Comparison of ENCODE assay signal across 33 cellular contexts in the genomic region with DNA sequence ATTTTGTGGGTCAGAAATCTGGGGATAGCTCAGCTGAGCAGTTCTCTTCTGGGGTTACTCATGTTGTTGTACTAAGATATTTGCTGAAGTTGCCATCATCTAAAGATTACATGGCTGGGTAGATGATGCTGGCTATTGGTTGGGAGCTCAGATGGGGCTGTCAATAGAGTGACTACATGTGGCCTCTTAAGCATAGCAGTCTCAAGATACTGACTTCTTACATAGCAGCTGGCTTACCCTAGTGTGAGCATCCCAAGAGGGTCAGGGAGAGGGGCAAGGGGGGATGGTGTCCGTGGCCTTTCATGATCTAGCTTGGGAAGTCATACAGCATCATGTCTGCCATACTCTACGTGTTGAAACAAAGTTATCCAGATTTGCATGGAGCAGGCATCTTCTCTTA.
DNase-seq lines count a peak whose midpoint lies in the region; ATAC-seq and TF ChIP-seq lines count a peak whose summit lies in the region.
"Had no signal": no experiment of that assay in that cellular context is flagged by ENCODE, and none has a peak within 500 bp of the region (broad histone marks: within the 10 kb centered on the region; RNA-seq: fewer than 3 reads in every experiment).

No MANE protein-coding gene starts in this region.

- no peaks in the 10 kb centered on the region for H3K9me3 ChIP-seq in endodermal cell (ENCODE audit: control insufficient read depth, low read length)
- no peaks in the 10 kb centered on the region for H3K9me3 ChIP-seq in esophagus muscularis mucosa
- H3K9me3 ChIP-seq in mesenchymal stem cell (ENCODE audit: control insufficient read depth, low read length) = no peaks in the 10 kb centered on the region
- H3K9me3 ChIP-seq: A549, BE2C, Caco-2 had no signal

- H3K4me1 ChIP-seq in endodermal cell (ENCODE audit: control insufficient read depth, insufficient read depth, low read length) = no peaks in the 10 kb centered on the region
- H3K4me1 ChIP-seq in esophagus muscularis mucosa = peaks cover 2 to 4% (median 4%) of the 10 kb centered on the region in 4 donors
- H3K4me1 ChIP-seq in mesenchymal stem cell (ENCODE audit: control insufficient read depth, insufficient read depth, low read depth, low read length) = peaks cover 1% of the 10 kb centered on the region
- H3K4me1 ChIP-seq: A549; BE2C; BLaER1; BLaER1 treated with 17β-estradiol and CSF1 and Interleukin-3, amounts not matched to agents 10 nM and 100 nM; Caco-2 had no signal

- H3K18ac ChIP-seq in mesenchymal stem cell (ENCODE audit: low read depth in 1 of 2, low read length in 2 of 2) = no peak overlapping the region

- H3K4ac ChIP-seq in mesenchymal stem cell (ENCODE audit: low read depth in 1 of 2, low read length in 2 of 2) = no peak overlapping the region

- H3K14ac ChIP-seq in mesenchymal stem cell (ENCODE audit: low read length in 2 of 2) = no peak overlapping the region

- H2BK5ac ChIP-seq in mesenchymal stem cell (ENCODE audit: low read depth, low read length, poor library complexity, severe bottlenecking) = no peak overlapping the region

- intact Hi-C loops in esophagus muscularis mucosa (cut with DNase I) = no loop called here

- no peak overlapping the region for H4K8ac ChIP-seq in mesenchymal stem cell (ENCODE audit: low read length)

- TF ChIP-seq POLR2A in esophagus muscularis mucosa (IDR thresholded peaks at IDR 0.05; ENCODE audit: low read depth) = no peak

- H3K27me3 ChIP-seq in endodermal cell (ENCODE audit: control insufficient read depth, insufficient read depth, low read length, poor library complexity, severe bottlenecking) (no peaks in the 10 kb centered on the region), esophagus muscularis mucosa (peaks cover 2 to 53% (median 9%) of the 10 kb centered on the region in 4 donors), mesenchymal stem cell (ENCODE audit: control insufficient read depth in 1 of 2, insufficient read depth in 1 of 2, low read length in 2 of 2) (peaks cover 0 to 10% of the 10 kb centered on the region in 2 experiments)
- H3K27me3 ChIP-seq: BLaER1; BLaER1 treated with 17β-estradiol and CSF1 and Interleukin-3, amounts not matched to agents 10 nM and 100 nM had no signal

- ATAC-seq in natural killer cell treated with Interleukin-12 subunit alpha and Interleukin-12 subunit beta and Interleukin-15 and Interleukin-18, amount 100 ng/mL, for 72 hours = no peak
- ATAC-seq: A549; CD8-positive, alpha-beta T cell had no signal

- H3K36me3 Mint-ChIP-seq in endodermal cell (ENCODE audit: low read depth) = no peaks in the 10 kb centered on the region
- H3K36me3 Mint-ChIP-seq in natural killer cell treated with Interleukin-12 subunit alpha and Interleukin-12 subunit beta and Interleukin-15 and Interleukin-18, amount 100 ng/mL, for 72 hours = peaks cover 7% of the 10 kb centered on the region
- H3K36me3 Mint-ChIP-seq: CD4-positive, alpha-beta memory T cell; CD4-positive, CD25-positive, alpha-beta regulatory T cell; CD8-positive, alpha-beta T cell had no signal

- DNase-seq in endodermal cell = peak; percentile 20
- peak; percentile 83 for DNase-seq in esophagus muscularis mucosa (ENCODE audit: extremely low spot score)
- no peak for DNase-seq in mesenchymal stem cell
- DNase-seq in natural killer cell treated with Interleukin-12 subunit alpha and Interleukin-12 subunit beta and Interleukin-15 and Interleukin-18, amount 100 ng/mL, for 72 hours (ENCODE audit: low spot score) = no peak
- no peak for DNase-seq in mesenteric fat pad (ENCODE audit: low spot score)
- DNase-seq in RKO (ENCODE audit: low spot score) = no peak
- DNase-seq: 8988T; ACHN; AML-193; BE2C; C1 segment of cervical spinal cord; Caco-2; Calu3; CD4-positive, alpha-beta memory T cell; CD4-positive, alpha-beta T cell; CD4-positive, CD25-positive, alpha-beta regulatory T cell; CD8-positive, alpha-beta memory T cell; CD8-positive, alpha-beta T cell; COR-L47; DMS 273 treated with DMSO at 0.1 percent for 48 hours; DMS153; DMS53; DMS79; DMS79 treated with DMSO at 0.1 percent for 48 hours; DND-41; EL had no signal

- peak overlapping the region; percentile 50 for H4K91ac ChIP-seq in mesenchymal stem cell (ENCODE audit: low read length)

- H3K27ac Mint-ChIP-seq in endodermal cell = no peak overlapping the region
- no peak overlapping the region for H3K27ac Mint-ChIP-seq in natural killer cell treated with Interleukin-12 subunit alpha and Interleukin-12 subunit beta and Interleukin-15 and Interleukin-18, amount 100 ng/mL, for 72 hours
- H3K27ac Mint-ChIP-seq: B cell; CD14-positive monocyte; CD4-positive, alpha-beta memory T cell; CD4-positive, alpha-beta T cell; CD4-positive, CD25-positive, alpha-beta regulatory T cell; CD8-positive, alpha-beta memory T cell; CD8-positive, alpha-beta T cell had no signal

- TF ChIP-seq EP300 in esophagus muscularis mucosa (IDR thresholded peaks at IDR 0.05) = no peak

- no peak overlapping the region for H3K23ac ChIP-seq in mesenchymal stem cell (ENCODE audit: low read length in 2 of 2)

- H2AFZ ChIP-seq in mesenchymal stem cell (ENCODE audit: low read depth, low read length) = no peak overlapping the region

- no peaks in the 10 kb centered on the region for H3K9me3 Mint-ChIP-seq in endodermal cell
- H3K9me3 Mint-ChIP-seq in natural killer cell treated with Interleukin-12 subunit alpha and Interleukin-12 subunit beta and Interleukin-15 and Interleukin-18, amount 100 ng/mL, for 72 hours = peaks cover 3% of the 10 kb centered on the region
- H3K9me3 Mint-ChIP-seq: CD4-positive, alpha-beta T cell; CD8-positive, alpha-beta T cell had no signal

- H2BK15ac ChIP-seq in mesenchymal stem cell (ENCODE audit: low read depth, poor library complexity, severe bottlenecking) = no peak overlapping the region

- H3K27ac ChIP-seq in endodermal cell (ENCODE audit: low read depth, low read length) (no peak overlapping the region), esophagus muscularis mucosa (replicated peaks in 1 of 4) (no peak overlapping the region), mesenchymal stem cell (ENCODE audit: low read length, poor library complexity, severe bottlenecking) (no peak overlapping the region)
- H3K27ac ChIP-seq: 22Rv1; A549; BLaER1; BLaER1 treated with 17β-estradiol and CSF1 and Interleukin-3, amounts not matched to agents 10 nM and 100 nM; C4-2B had no signal

- no peaks in the 10 kb centered on the region for H3K79me1 ChIP-seq in mesenchymal stem cell (replicated peaks; ENCODE audit: low read length, poor library complexity, severe bottlenecking)

- no peak overlapping the region for H3K4me3 Mint-ChIP-seq in endodermal cell
- no peak overlapping the region for H3K4me3 Mint-ChIP-seq in natural killer cell treated with Interleukin-12 subunit alpha and Interleukin-12 subunit beta and Interleukin-15 and Interleukin-18, amount 100 ng/mL, for 72 hours
- H3K4me3 Mint-ChIP-seq: B cell; CD14-positive monocyte; CD4-positive, alpha-beta memory T cell; CD4-positive, alpha-beta T cell; CD4-positive, CD25-positive, alpha-beta regulatory T cell; CD8-positive, alpha-beta memory T cell; CD8-positive, alpha-beta T cell had no signal

- no peak overlapping the region for H3K9ac ChIP-seq in endodermal cell (ENCODE audit: extremely low read depth, low read length, poor library complexity, severe bottlenecking)
- no peak overlapping the region for H3K9ac ChIP-seq in mesenchymal stem cell (ENCODE audit: low read length)
- H3K9ac ChIP-seq: BLaER1; BLaER1 treated with 17β-estradiol and CSF1 and Interleukin-3, amounts not matched to agents 10 nM and 100 nM had no signal

- peaks cover 43% of the 10 kb centered on the region for H3K27me3 Mint-ChIP-seq in endodermal cell (ENCODE audit: insufficient read depth)
- peaks cover 44 to 65% of the 10 kb centered on the region in 2 donors for H3K27me3 Mint-ChIP-seq in natural killer cell treated with Interleukin-12 subunit alpha and Interleukin-12 subunit beta and Interleukin-15 and Interleukin-18, amount 100 ng/mL, for 72 hours

- H3K4me1 Mint-ChIP-seq in endodermal cell = peaks cover 15% of the 10 kb centered on the region
- H3K4me1 Mint-ChIP-seq in natural killer cell treated with Interleukin-12 subunit alpha and Interleukin-12 subunit beta and Interleukin-15 and Interleukin-18, amount 100 ng/mL, for 72 hours (ENCODE audit: low read depth in 2 of 2) = no peaks in the 10 kb centered on the region
- H3K4me1 Mint-ChIP-seq: B cell; CD4-positive, CD25-positive, alpha-beta regulatory T cell; CD8-positive, alpha-beta memory T cell had no signal

- no peak overlapping the region for H2BK12ac ChIP-seq in mesenchymal stem cell (ENCODE audit: low read length in 2 of 2)

- TF ChIP-seq CTCF in endodermal cell (conservative IDR thresholded peaks at IDR 0.05) = no peak
- no peak for TF ChIP-seq CTCF in esophagus muscularis mucosa (IDR thresholded peaks at IDR 0.05)

- H2AK5ac ChIP-seq in mesenchymal stem cell (ENCODE audit: low read length, severe bottlenecking) = no peak overlapping the region

- WGBS in endodermal cell (ENCODE audit: insufficient coverage in 1 of 2, insufficient read length in 1 of 2), 2 experiments = 94 to 96% methylated on average over 2 of the region's 2 CpGs
- 58% methylated on average over 2 of the region's 2 CpGs for WGBS in esophagus muscularis mucosa
- 92% methylated on average over 2 of the region's 2 CpGs for WGBS in mesenchymal stem cell

- no peak overlapping the region for H3K4me3 ChIP-seq in endodermal cell (ENCODE audit: low read length)
- no peak overlapping the region for H3K4me3 ChIP-seq in esophagus muscularis mucosa
- no peak overlapping the region for H3K4me3 ChIP-seq in mesenchymal stem cell (ENCODE audit: insufficient read depth in 1 of 2, low read depth in 1 of 2, low read length in 2 of 2)
- H3K4me3 ChIP-seq: A549; BLaER1; BLaER1 treated with 17β-estradiol and CSF1 and Interleukin-3, amounts not matched to agents 10 nM and 100 nM had no signal

- H2BK120ac ChIP-seq in mesenchymal stem cell (ENCODE audit: low read depth, low read length) = no peak overlapping the region

- H3K36me3 ChIP-seq in endodermal cell (ENCODE audit: control insufficient read depth, insufficient read depth, low read length) (no peaks in the 10 kb centered on the region), esophagus muscularis mucosa (no peaks in the 10 kb centered on the region), mesenchymal stem cell (ENCODE audit: control insufficient read depth in 1 of 2, insufficient read depth in 2 of 2, low read depth in 1 of 2, low read length in 2 of 2) (no peaks in the 10 kb centered on the region)
- H3K36me3 ChIP-seq: BE2C; BLaER1 treated with 17β-estradiol and CSF1 and Interleukin-3, amounts not matched to agents 10 nM and 100 nM had no signal

- H3K4me2 ChIP-seq in mesenchymal stem cell (ENCODE audit: low read length, poor library complexity, severe bottlenecking) = no peak overlapping the region
- H3K4me2 ChIP-seq: A549; BLaER1; BLaER1 treated with 17β-estradiol and CSF1 and Interleukin-3, amounts not matched to agents 10 nM and 100 nM had no signal

Comparison
In these comparisons a context has a peak if more than half of its experiments do, and no peak if none do; other contexts are left out.
1. DNase-seq: peak in endodermal cell (single experiment) and esophagus muscularis mucosa (single experiment); none in mesenchymal stem cell (single experiment), natural killer cell treated with Interleukin-12 subunit alpha and Interleukin-12 subunit beta and Interleukin-15 and Interleukin-18, amount 100 ng/mL, for 72 hours (single experiment), mesenteric fat pad (single experiment) and RKO (single experiment).